Comparison of ENCODE assay signal across 1 cellular context in genomic region chr14:73797540-73797925, GRCh38.
TF ChIP-seq lines count a peak whose summit lies in the region.

No MANE protein-coding gene starts in this region.

TF ChIP-seq in GM12878, 131 proteins besides CTCF, POLR2A, EP300 and RAD21:
- TF ChIP-seq BRCA1 (IDR thresholded peaks at IDR 0.05; ENCODE audit: low read depth, low read length) (no peak), ATF7 (IDR thresholded peaks at IDR 0.05; ENCODE audit: low read depth) (no peak), PKNOX1 (IDR thresholded peaks at IDR 0.05) (peak; percentile 55), TARDBP (IDR thresholded peaks at IDR 0.05; ENCODE audit: borderline replicate concordance) (no peak), REST (IDR thresholded peaks at IDR 0.05; ENCODE audit: low read depth, low read length) (no peak), FOXK2 (IDR thresholded peaks at IDR 0.05) (no peak), NFIC (IDR thresholded peaks at IDR 0.05; ENCODE audit: low read depth, low read length) (0 out of 2 replicates have a peak, but pooled peaks have one; percentile 20)
